ENCODE assay signal across 24 cellular contexts in genomic region chr19:54121259-54121658, GRCh38. TPM values are rescaled to one million over a fixed set of nuclear protein-coding genes. Genes with fewer than 3 reads are reported as not detected.
"Had no signal": no experiment of that assay in that cellular context is flagged by ENCODE, and none has a peak within 500 bp of the region (broad histone marks: within the 10 kb centered on the region; RNA-seq: fewer than 3 reads in every experiment).

No MANE protein-coding gene starts in this region.

- H3K27ac ChIP-seq: brain microvascular endothelial cell, cardiac muscle cell, SJSA1 had no signal

- H3K27me3 ChIP-seq: brain microvascular endothelial cell, cardiac muscle cell, SJSA1 had no signal

- H3K9me3 ChIP-seq: SJSA1 had no signal

- H3K4me3 ChIP-seq: cardiac muscle cell, SJSA1 had no signal

- DNase-seq: activated CD4-positive, alpha-beta T cell treated with anti-CD3 and anti-CD28 coated beads for 4 hours; activated CD8-positive, alpha-beta memory T cell treated with anti-CD3 and anti-CD28 coated beads, Interleukin-2, amount 50 U/mL, for 4 hours; activated CD8-positive, alpha-beta T cell treated with anti-CD3 and anti-CD28 coated beads for 36 hours; activated gamma-delta T cell treated with Interleukin-2 at 50 U/mL for 16 hours; activated naive CD4-positive, alpha-beta T cell treated with anti-CD3 and anti-CD28 coated beads, Interleukin-2, amount 10 ng/mL, durations not matched to agents 7 days and 5 days; activated naive CD8-positive, alpha-beta T cell treated with anti-CD3 and anti-CD28 coated beads for 36 hours; activated T-cell treated with anti-CD3 and anti-CD28 coated beads, Interleukin-2, amount 50 U/mL, for 72 hours; brain microvascular endothelial cell; MM.1S; NCI-H1105; NCI-H1436; NCI-H1694 treated with DMSO at 0.1 percent for 48 hours; NCI-H2029 treated with DMSO at 0.1 percent for 48 hours; NCI-H345; NCI-H510A; NCI-H526 treated with DMSO at 0.1 percent for 48 hours; NCI-H82; Right ventricle myocardium superior; RPMI8226; SW 1271 had no signal

- ATAC-seq: activated CD4-positive, CD25-positive, alpha-beta regulatory T cell treated with anti-CD3 and anti-CD28 coated beads, Interleukin-2, amount 50 U/mL, for 24 hours; activated CD8-positive, alpha-beta T cell treated with anti-CD3 and anti-CD28 coated beads for 36 hours; activated T-cell treated with anti-CD3 and anti-CD28 coated beads, Interleukin-2, amount 50 U/mL, for 72 hours; SK-N-SH treated with all-trans-retinoic acid at 6 μM for 48 hours had no signal

RNA-seq across cellular contexts. Expression of gene OSCAR, which starts 20.7 kb away (rescaled TPM):
- total RNA-seq: cardiac muscle cell, SJSA1 had no signal
